28 cellular contexts compared by ENCODE assay signal in the genomic region with DNA sequence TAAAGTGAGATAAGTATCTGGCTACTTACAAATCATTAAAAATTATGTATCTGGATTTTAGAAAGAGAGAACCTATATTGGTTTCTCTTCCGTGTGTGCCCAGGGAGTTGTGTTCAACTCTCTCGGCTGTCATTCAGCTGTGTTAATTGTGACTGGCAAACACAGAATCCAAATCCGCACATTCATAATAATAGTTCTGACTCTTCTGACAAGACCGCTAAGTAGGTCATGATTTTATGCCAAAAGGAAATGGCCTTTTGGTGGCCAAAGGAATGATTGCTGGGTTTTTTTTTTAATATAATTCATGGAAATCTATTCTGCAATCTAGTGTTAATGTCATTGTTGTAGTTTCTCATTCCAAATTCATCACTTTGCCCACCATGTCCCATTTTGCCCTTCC.
"Had no signal": no experiment of that assay in that cellular context is flagged by ENCODE, and none has a peak within 500 bp of the region (broad histone marks: within the 10 kb centered on the region; RNA-seq: fewer than 3 reads in every experiment).

No MANE protein-coding gene starts in this region.

- H3K27me3 Mint-ChIP-seq: naive thymus-derived CD4-positive, alpha-beta T cell had no signal

- ATAC-seq: foreskin keratinocyte; gastroesophageal sphincter; heart left ventricle; left cardiac atrium; left lung; naive thymus-derived CD4-positive, alpha-beta T cell; psoas muscle; right cardiac atrium; stimulated activated effector memory CD8-positive, alpha-beta T cell treated with anti-CD3 and anti-CD28 coated beads, Interleukin-12 subunit alpha, Interleukin-12 subunit beta, amount 100 ng/mL, for 72 hours; stimulated activated naive CD8-positive, alpha-beta T cell treated with anti-CD3 and anti-CD28 coated beads, Interleukin-15, Interleukin-2, amounts not matched to agents 100 U/mL and 50 U/mL, for 24 hours; upper lobe of right lung had no signal

- H3K27me3 ChIP-seq: esophagus muscularis mucosa, gastroesophageal sphincter, hepatocyte, left lung, ovary, sigmoid colon, transverse colon, upper lobe of right lung, uterus had no signal

- H3K4me1 Mint-ChIP-seq: nephron; stimulated activated effector memory CD8-positive, alpha-beta T cell treated with anti-CD3 and anti-CD28 coated beads, Interleukin-12 subunit alpha, Interleukin-12 subunit beta, amount 100 ng/mL, for 72 hours had no signal

- H3K4me3 Mint-ChIP-seq: endodermal cell; naive thymus-derived CD4-positive, alpha-beta T cell; nephron; stimulated activated effector memory CD8-positive, alpha-beta T cell treated with anti-CD3 and anti-CD28 coated beads, Interleukin-12 subunit alpha, Interleukin-12 subunit beta, amount 100 ng/mL, for 72 hours had no signal

- H3K9me3 Mint-ChIP-seq: endodermal cell; nephron; stimulated activated effector memory CD8-positive, alpha-beta T cell treated with anti-CD3 and anti-CD28 coated beads, Interleukin-12 subunit alpha, Interleukin-12 subunit beta, amount 100 ng/mL, for 72 hours had no signal

- H3K36me3 Mint-ChIP-seq: stimulated activated effector memory CD8-positive, alpha-beta T cell treated with anti-CD3 and anti-CD28 coated beads, Interleukin-12 subunit alpha, Interleukin-12 subunit beta, amount 100 ng/mL, for 72 hours had no signal

- DNase-seq: effector CD8-positive, alpha-beta T cell; endodermal cell; foreskin keratinocyte; heart left ventricle; kidney; left cardiac atrium; left lung; mammary epithelial cell; mesendoderm; naive thymus-derived CD4-positive, alpha-beta T cell; nucleus accumbens; ovary; posterior cingulate gyrus; psoas muscle; right cardiac atrium; sigmoid colon; stimulated activated CD4-positive, alpha-beta T cell treated with anti-CD3 and anti-CD28 coated beads, Interleukin-2, amount 100 ng/mL, for 24 hours; stimulated activated CD4-positive, alpha-beta T cell treated with anti-CD3 and anti-CD28 coated beads, Interleukin-4, amount 100 ng/mL, for 24 hours; stimulated activated naive CD8-positive, alpha-beta T cell treated with anti-CD3 and anti-CD28 coated beads, Interleukin-15, Interleukin-2, amounts not matched to agents 100 U/mL and 50 U/mL, for 24 hours; transverse colon; upper lobe of right lung; uterus had no signal

- H3K27ac ChIP-seq: coronary artery, esophagus muscularis mucosa, foreskin keratinocyte, gastroesophageal sphincter, heart left ventricle, hepatocyte, left lung, ovary, psoas muscle, sigmoid colon, transverse colon, upper lobe of right lung, uterus had no signal

- H3K27ac Mint-ChIP-seq: endodermal cell; naive thymus-derived CD4-positive, alpha-beta T cell; nephron; stimulated activated effector memory CD8-positive, alpha-beta T cell treated with anti-CD3 and anti-CD28 coated beads, Interleukin-12 subunit alpha, Interleukin-12 subunit beta, amount 100 ng/mL, for 72 hours had no signal
